8 cellular contexts compared by ENCODE assay signal in the genomic region with DNA sequence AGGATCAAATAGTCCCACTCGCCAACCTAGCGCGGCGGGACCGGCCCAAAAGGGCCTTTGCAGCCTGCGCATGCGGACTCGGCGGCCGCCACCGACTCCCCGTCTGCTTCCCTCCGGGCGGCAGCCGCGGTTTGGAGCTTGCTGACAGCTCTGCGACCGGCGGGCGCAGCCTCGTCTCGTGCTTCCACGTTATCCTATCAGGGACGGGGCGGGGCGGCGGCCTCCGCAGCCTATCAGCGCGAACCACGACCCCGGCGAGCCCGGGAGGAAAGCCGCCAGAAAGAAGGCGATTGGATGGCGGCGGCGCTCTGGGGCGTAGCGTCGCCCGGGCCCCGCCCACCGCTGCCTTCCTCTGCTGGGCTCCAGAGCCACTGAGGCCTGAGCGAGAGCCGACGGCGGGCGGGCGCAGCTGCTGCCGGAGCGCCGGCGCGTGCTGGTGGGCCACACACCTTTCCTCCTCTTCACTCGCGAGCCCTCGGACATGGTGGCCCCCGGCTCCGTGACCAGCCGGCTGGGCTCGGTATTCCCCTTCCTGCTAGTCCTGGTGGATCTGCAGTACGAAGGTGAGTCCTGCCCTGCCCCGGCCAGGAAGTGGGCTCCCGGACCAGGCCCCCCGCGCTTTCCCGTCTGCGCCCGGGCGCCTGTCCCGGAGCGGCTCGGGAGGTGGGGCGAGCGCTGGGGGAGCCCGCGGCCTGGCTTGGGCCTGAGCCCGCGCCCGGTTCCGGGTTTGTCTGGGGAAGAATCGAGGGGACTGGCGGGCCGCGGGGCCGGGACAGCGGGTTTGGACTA. TPM values are rescaled to one million over a fixed set of nuclear protein-coding genes. Genes with fewer than 3 reads are reported as not detected.
DNase-seq lines count a peak whose midpoint lies in the region; ATAC-seq and TF ChIP-seq lines count a peak whose summit lies in the region.

A gene with protein sequence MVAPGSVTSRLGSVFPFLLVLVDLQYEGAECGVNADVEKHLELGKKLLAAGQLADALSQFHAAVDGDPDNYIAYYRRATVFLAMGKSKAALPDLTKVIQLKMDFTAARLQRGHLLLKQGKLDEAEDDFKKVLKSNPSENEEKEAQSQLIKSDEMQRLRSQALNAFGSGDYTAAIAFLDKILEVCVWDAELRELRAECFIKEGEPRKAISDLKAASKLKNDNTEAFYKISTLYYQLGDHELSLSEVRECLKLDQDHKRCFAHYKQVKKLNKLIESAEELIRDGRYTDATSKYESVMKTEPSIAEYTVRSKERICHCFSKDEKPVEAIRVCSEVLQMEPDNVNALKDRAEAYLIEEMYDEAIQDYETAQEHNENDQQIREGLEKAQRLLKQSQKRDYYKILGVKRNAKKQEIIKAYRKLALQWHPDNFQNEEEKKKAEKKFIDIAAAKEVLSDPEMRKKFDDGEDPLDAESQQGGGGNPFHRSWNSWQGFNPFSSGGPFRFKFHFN (plus strand): TSS at position 365 of the 789 bp plus-strand sequence. CDS start 117 bp downstream, at position 482.

- peak within 1 kb of the TSS; percentile 96 for H3K4me3 Mint-ChIP-seq in activated CD4-positive, alpha-beta T cell treated with anti-CD3 and anti-CD28 coated beads for 36 hours

- H3K27me3 Mint-ChIP-seq in activated CD4-positive, alpha-beta T cell treated with anti-CD3 and anti-CD28 coated beads for 36 hours = no peaks in the 10 kb centered on the region

- H3K9me3 Mint-ChIP-seq in activated CD4-positive, alpha-beta T cell treated with anti-CD3 and anti-CD28 coated beads for 36 hours (ENCODE audit: low read depth) = peaks cover 8% of the 10 kb centered on the region

- H3K27ac Mint-ChIP-seq in activated CD4-positive, alpha-beta T cell treated with anti-CD3 and anti-CD28 coated beads for 36 hours = peak within 1 kb of the TSS; percentile 92

- CTCF ChIA-PET in activated CD4-positive, alpha-beta T cell treated with anti-CD3 and anti-CD28 coated beads for 36 hours (lab: Charles Lee) = interaction anchor here (0.7 to 1.0 kb wide), 5 partner anchors 12 to 432 kb away, joined by 3 read pairs; no protein-coding TSS in a partner anchor

- no peaks in the 10 kb centered on the region for H3K36me3 ChIP-seq in kidney epithelial cell (ENCODE audit: control insufficient read depth, insufficient read depth, low read length)

- peaks cover 21% of the 10 kb centered on the region for H3K36me3 Mint-ChIP-seq in activated CD4-positive, alpha-beta T cell treated with anti-CD3 and anti-CD28 coated beads for 36 hours (ENCODE audit: low read depth)

- TF ChIP-seq CTCF in choroid plexus epithelial cell (conservative IDR thresholded peaks at IDR 0.05; ENCODE audit: low read depth, low read length) (no peak), kidney epithelial cell (IDR thresholded peaks at IDR 0.05; ENCODE audit: insufficient read depth, low read length, poor library complexity, severe bottlenecking) (no peak)

- DNase-seq in Ammon's horn (ENCODE audit: low spot score) = peak; percentile 99
- DNase-seq in GM19238 (ENCODE audit: insufficient read length, low spot score) = peak; percentile 88
- peak; percentile 94 to 96 for DNase-seq in NCI-H524 (lab: John Stamatoyannopoulos, UW)
- DNase-seq in activated CD4-positive, alpha-beta T cell treated with anti-CD3 and anti-CD28 coated beads for 36 hours = peak; percentile 99
- peak; percentile 99 for DNase-seq in choroid plexus epithelial cell (ENCODE audit: low read depth)
- DNase-seq in kidney epithelial cell (ENCODE audit: low read depth) = peak; percentile 82
- DNase-seq in stimulated activated CD4-positive, alpha-beta T cell treated with anti-CD3 and anti-CD28 coated beads, Interleukin-15, amount 100 ng/mL, for 48 hours (ENCODE audit: low read depth in 2 of 2) = peak; percentile 95 to 96

- no peaks in the 10 kb centered on the region for H3K27me3 ChIP-seq in kidney epithelial cell (ENCODE audit: control insufficient read depth, insufficient read depth, low read length)

- POLR2A ChIA-PET in activated CD4-positive, alpha-beta T cell treated with anti-CD3 and anti-CD28 coated beads for 36 hours (lab: Charles Lee) = interaction anchor here (0.6 to 1.0 kb wide), 5 partner anchors 21 to 1756 kb away, joined by 3 to 5 read pairs (median 3); no protein-coding TSS in a partner anchor

- peak; percentile 94 for ATAC-seq in HG03442 (IDR thresholded peaks at IDR 0.05; ENCODE audit: unreplicated experiment)
- ATAC-seq in activated CD4-positive, alpha-beta T cell treated with anti-CD3 and anti-CD28 coated beads for 36 hours = peak; percentile 96

- intact Hi-C loops in activated CD4-positive, alpha-beta T cell treated with anti-CD3 and anti-CD28 coated beads for 36 hours (cut with DNase I, micrococcal nuclease) = loop anchor here (2.0 to 5.0 kb wide), 7 partner anchors 26 to 1756 kb away; a partner anchor contains a TSS

- peaks cover 52% of the 10 kb centered on the region for H3K4me1 Mint-ChIP-seq in activated CD4-positive, alpha-beta T cell treated with anti-CD3 and anti-CD28 coated beads for 36 hours

- H3K4me3 ChIP-seq in choroid plexus epithelial cell (ENCODE audit: low read depth, low read length) = peak within 1 kb of the TSS; percentile 89
- H3K4me3 ChIP-seq in kidney epithelial cell (ENCODE audit: low read depth, low read length) = peak within 1 kb of the TSS; percentile 81

RNA-seq across cellular contexts. Expression of the gene that starts here (rescaled TPM):
- total RNA-seq in activated CD4-positive, alpha-beta T cell treated with anti-CD3 and anti-CD28 coated beads for 36 hours = 10 to 100 TPM; 13.4 to 16.3 TPM
- 45.5 and 49.7 TPM in 2 replicates for total RNA-seq in kidney epithelial cell

Comparison
In these comparisons a context has a peak if more than half of its experiments do, and no peak if none do; other contexts are left out.
1. Peak in every context shown above with its lines: DNase-seq, ATAC-seq and H3K4me3 ChIP-seq.